Comparison of ENCODE assay signal across 14 cellular contexts in genomic region chr15:38128389-38128788, GRCh38.
DNase-seq lines count a peak whose midpoint lies in the region; ATAC-seq and TF ChIP-seq lines count a peak whose summit lies in the region.
"Had no signal": no experiment of that assay in that cellular context is flagged by ENCODE, and none has a peak within 500 bp of the region (broad histone marks: within the 10 kb centered on the region; RNA-seq: fewer than 3 reads in every experiment).

No MANE protein-coding gene starts in this region.

- 11 to 16% (median 12%) methylated on average over 3 of the region's 3 CpGs for WGBS in psoas muscle, 3 donors

- no peaks in the 10 kb centered on the region for H3K36me3 Mint-ChIP-seq in activated CD4-positive, alpha-beta T cell treated with anti-CD3 and anti-CD28 coated beads, Interleukin-2, amount 10 ng/mL, durations not matched to agents 24 days and 14 days (ENCODE audit: low read depth)

- H3K9me3 ChIP-seq in psoas muscle: no peaks in the 10 kb centered on the region
- H3K9me3 ChIP-seq: ovary had no signal

- H3K27me3 Mint-ChIP-seq in activated CD4-positive, alpha-beta T cell treated with anti-CD3 and anti-CD28 coated beads, Interleukin-2, amount 10 ng/mL, durations not matched to agents 24 days and 14 days: peaks cover 6% of the 10 kb centered on the region

- peaks cover 7% of the 10 kb centered on the region for H3K4me1 Mint-ChIP-seq in activated CD4-positive, alpha-beta T cell treated with anti-CD3 and anti-CD28 coated beads, Interleukin-2, amount 10 ng/mL, durations not matched to agents 24 days and 14 days

- H3K27me3 ChIP-seq in psoas muscle (ENCODE audit: insufficient read depth in 3 of 3, low read length in 2 of 3): no peaks in the 10 kb centered on the region
- H3K27me3 ChIP-seq: ovary had no signal

- H3K9me3 Mint-ChIP-seq in activated CD4-positive, alpha-beta T cell treated with anti-CD3 and anti-CD28 coated beads, Interleukin-2, amount 10 ng/mL, durations not matched to agents 24 days and 14 days: no peaks in the 10 kb centered on the region
- H3K9me3 Mint-ChIP-seq: activated naive CD4-positive, alpha-beta T cell treated with anti-CD3 and anti-CD28 coated beads for 36 hours had no signal

- no peak overlapping the region for H3K27ac Mint-ChIP-seq in activated CD4-positive, alpha-beta T cell treated with anti-CD3 and anti-CD28 coated beads, Interleukin-2, amount 10 ng/mL, durations not matched to agents 24 days and 14 days
- H3K27ac Mint-ChIP-seq: activated naive CD4-positive, alpha-beta T cell treated with anti-CD3 and anti-CD28 coated beads for 36 hours had no signal

- ATAC-seq in psoas muscle (no peak), GM19467 (IDR thresholded peaks at IDR 0.05; ENCODE audit: unreplicated experiment) (no peak)

- H3K36me3 ChIP-seq in psoas muscle (ENCODE audit: insufficient read depth in 1 of 2, low read depth in 1 of 2): no peaks in the 10 kb centered on the region
- H3K36me3 ChIP-seq: ovary had no signal

- peak overlapping the region; percentile 7 for H3K27ac ChIP-seq in psoas muscle
- H3K27ac ChIP-seq: ovary had no signal

- no peak overlapping the region for H3K4me3 ChIP-seq in fibroblast of mammary gland (ENCODE audit: control insufficient read depth, low read depth, low read length)
- H3K4me3 ChIP-seq in psoas muscle: no peak overlapping the region
- H3K4me3 ChIP-seq: ovary had no signal

- DNase-seq in EH (ENCODE audit: low read depth) (peak; percentile 29), RPMI8226 (peak; percentile 53), fibroblast of mammary gland (ENCODE audit: low read depth) (peak; percentile 70), psoas muscle (no peak), NCI-H2107 treated with DMSO at 0.1 percent for 48 hours (lab: John Stamatoyannopoulos, UW; ENCODE audit: unreplicated experiment) (no peak)
- no peak for DNase-seq in activated CD4-positive, alpha-beta T cell treated with anti-CD3 and anti-CD28 coated beads, Interleukin-2, amount 10 ng/mL, durations not matched to agents 24 days and 14 days
- DNase-seq in activated CD4-positive, alpha-beta T cell treated with anti-CD3 and anti-CD28 coated beads for 48 hours: no peak
- DNase-seq: activated CD4-positive, CD25-positive, alpha-beta regulatory T cell treated with anti-CD3 and anti-CD28 coated beads, Interleukin-2, amount 50 U/mL, for 72 hours; activated naive CD4-positive, alpha-beta T cell treated with anti-CD3 and anti-CD28 coated beads for 36 hours; effector CD8-positive, alpha-beta T cell; NCI-H2081; ovary; SHP77 had no signal

- peaks cover 4% of the 10 kb centered on the region for H3K4me1 ChIP-seq in psoas muscle

- intact Hi-C loops in psoas muscle (cut with DNase I): loop anchor here in 1 of 2 donors (10.0 kb wide), 1 partner anchor 126 kb away; the partner anchor contains the start of gene SPRED1
- intact Hi-C loops in activated CD4-positive, alpha-beta T cell treated with anti-CD3 and anti-CD28 coated beads, Interleukin-2, amount 10 ng/mL, durations not matched to agents 24 days and 14 days (cut with micrococcal nuclease): no loop called here

- no peak overlapping the region for H3K4me3 Mint-ChIP-seq in activated CD4-positive, alpha-beta T cell treated with anti-CD3 and anti-CD28 coated beads, Interleukin-2, amount 10 ng/mL, durations not matched to agents 24 days and 14 days
- H3K4me3 Mint-ChIP-seq: activated naive CD4-positive, alpha-beta T cell treated with anti-CD3 and anti-CD28 coated beads for 36 hours had no signal

- TF ChIP-seq CTCF in fibroblast of mammary gland (conservative IDR thresholded peaks at IDR 0.05; ENCODE audit: control insufficient read depth, insufficient read depth, low read depth, low read length) (no peak), psoas muscle (IDR thresholded peaks at IDR 0.05) (no peak)

Comparison
In these comparisons a context has a peak if more than half of its experiments do, and no peak if none do; other contexts are left out.
1. DNase-seq: peak in EH (single experiment), RPMI8226 (single experiment) and fibroblast of mammary gland (single experiment); none in psoas muscle (0 of 2), activated CD4-positive, alpha-beta T cell treated with anti-CD3 and anti-CD28 coated beads, Interleukin-2, amount 10 ng/mL, durations not matched to agents 24 days and 14 days (single experiment), NCI-H2107 treated with DMSO at 0.1 percent for 48 hours (single experiment) and activated CD4-positive, alpha-beta T cell treated with anti-CD3 and anti-CD28 coated beads for 48 hours (single experiment).